In the genomic region with DNA sequence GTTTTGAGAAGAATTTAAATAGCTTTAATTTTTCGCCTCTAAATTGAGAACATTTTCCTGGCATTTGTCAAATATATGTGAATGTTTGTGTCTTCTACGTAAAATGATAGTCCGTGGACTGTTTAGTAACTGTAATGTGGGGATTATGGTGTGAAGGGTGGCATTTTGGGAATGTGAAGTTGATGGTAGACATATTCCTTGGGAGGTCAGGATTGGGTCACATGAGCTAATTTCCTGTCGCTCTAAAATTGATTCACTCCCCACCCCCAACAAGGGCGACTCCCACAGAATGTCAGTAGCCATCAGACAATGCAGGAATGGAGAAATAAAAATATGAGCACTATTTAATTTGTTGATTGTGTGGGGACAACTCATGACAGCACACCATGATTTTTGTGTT, we compare ENCODE assay signal across 14 cellular contexts.
DNase-seq lines count a peak whose midpoint lies in the region; ATAC-seq and TF ChIP-seq lines count a peak whose summit lies in the region.
"Had no signal": no experiment of that assay in that cellular context is flagged by ENCODE, and none has a peak within 500 bp of the region (broad histone marks: within the 10 kb centered on the region; RNA-seq: fewer than 3 reads in every experiment).

No MANE protein-coding gene starts in this region.

- no peak overlapping the region for H3K9ac ChIP-seq in PC-3 (ENCODE audit: low read length)
- H3K9ac ChIP-seq: GM23248 had no signal

- no peaks in the 10 kb centered on the region for H3K9me3 Mint-ChIP-seq in neural crest cell
- H3K9me3 Mint-ChIP-seq: CD4-positive, alpha-beta T cell had no signal

- POLR2A ChIA-PET in PC-3 (lab: Charles Lee; ENCODE audit: unreplicated experiment) = no interaction called here

- peaks cover 20% of the 10 kb centered on the region for H3K4me1 Mint-ChIP-seq in neural crest cell

- 72 to 77% methylated on average over 5 of the region's 5 CpGs for WGBS in heart right ventricle, 2 donors

- H3K27me3 Mint-ChIP-seq in neural crest cell (ENCODE audit: low read depth) = no peaks in the 10 kb centered on the region
- H3K27me3 Mint-ChIP-seq: B cell; CD4-positive, alpha-beta T cell had no signal

- ATAC-seq in PC-3 = peak; percentile 30; the same call in 1 of the 2 replicates
- no peak for ATAC-seq in heart right ventricle
- no peak for ATAC-seq in GM21390 (IDR thresholded peaks at IDR 0.05; ENCODE audit: unreplicated experiment)
- ATAC-seq: HCT116 had no signal

- DNase-seq in PC-3 = no peak
- peak; percentile 59 for DNase-seq in amniotic epithelial cell (ENCODE audit: low read depth)
- peak; percentile 54 for DNase-seq in left kidney (ENCODE audit: low read depth, low spot score)
- no peak for DNase-seq in neural crest cell (ENCODE audit: low read depth, low spot score)
- DNase-seq in heart right ventricle = no peak
- DNase-seq in midbrain (lab: John Stamatoyannopoulos, UW) = no peak
- DNase-seq: C1 segment of cervical spinal cord; Calu3; CD4-positive, alpha-beta T cell; DMS 273 treated with DMSO at 0.1 percent for 48 hours; GM23248 had no signal

- H3K9me3 ChIP-seq in PC-3 (ENCODE audit: low read length) (no peaks in the 10 kb centered on the region), heart right ventricle (no peaks in the 10 kb centered on the region)

- TF ChIP-seq CTCF in PC-3 (conservative IDR thresholded peaks at IDR 0.05; ENCODE audit: low read depth, low read length) (no peak), neural crest cell (conservative IDR thresholded peaks at IDR 0.05) (no peak), heart right ventricle (IDR thresholded peaks at IDR 0.05) (no peak)

- H3K9me2 ChIP-seq in PC-3 (replicated peaks; ENCODE audit: low read length) = no peaks in the 10 kb centered on the region

- no TSS peak for BruUV-seq in PC-3 (replicated peaks; lab: Mats Ljungman, UMichigan)

- H3K27me3 ChIP-seq in PC-3 (ENCODE audit: low read length) (no peaks in the 10 kb centered on the region), heart right ventricle (no peaks in the 10 kb centered on the region)

- intact Hi-C loops in PC-3 (cut with micrococcal nuclease) = no loop called here
- intact Hi-C loops in heart right ventricle (cut with DNase I) = no loop called here

- H3K79me2 ChIP-seq in PC-3 (ENCODE audit: low read length) = no peaks in the 10 kb centered on the region

- no peaks in the 10 kb centered on the region for H3F3A ChIP-seq in PC-3 (ENCODE audit: low read length, unreplicated experiment)

- H3K36me3 Mint-ChIP-seq in neural crest cell (ENCODE audit: low read depth) = no peaks in the 10 kb centered on the region

- H3K36me3 ChIP-seq in PC-3 (ENCODE audit: low read depth, low read length) = no peaks in the 10 kb centered on the region
- H3K36me3 ChIP-seq in heart right ventricle = no peaks in the 10 kb centered on the region

- peak overlapping the region; percentile 57 for H3K27ac Mint-ChIP-seq in neural crest cell (ENCODE audit: unreplicated experiment)
- H3K27ac Mint-ChIP-seq: B cell; CD4-positive, alpha-beta T cell had no signal

- no peak overlapping the region for H3K27ac ChIP-seq in PC-3 (ENCODE audit: low read length)
- H3K27ac ChIP-seq in heart right ventricle = no peak overlapping the region
- H3K27ac ChIP-seq: GM23248 had no signal

- no peak overlapping the region for H3K4me2 ChIP-seq in PC-3 (ENCODE audit: low read length)

- H4K20me1 ChIP-seq in PC-3 (ENCODE audit: low read length) = no peaks in the 10 kb centered on the region

- CTCF ChIA-PET in PC-3 (lab: Charles Lee) = no interaction called here

- H3K4me1 ChIP-seq in PC-3 (ENCODE audit: insufficient read depth, low read length) (no peaks in the 10 kb centered on the region), heart right ventricle (peaks cover 0 to 37% (median 11%) of the 10 kb centered on the region in 9 donors)

- no peak overlapping the region for H3K4me3 Mint-ChIP-seq in neural crest cell
- H3K4me3 Mint-ChIP-seq: B cell; CD4-positive, alpha-beta T cell had no signal

- H2AFZ ChIP-seq in PC-3 (ENCODE audit: low read length) = no peak overlapping the region
- H2AFZ ChIP-seq: GM23248 had no signal

- H3K4me3 ChIP-seq in PC-3 (ENCODE audit: low read length) (no peak overlapping the region), heart right ventricle (no peak overlapping the region)
- H3K4me3 ChIP-seq: GM23248 had no signal

Comparison
In these comparisons a context has a peak if more than half of its experiments do, and no peak if none do; other contexts are left out.
1. DNase-seq: peak in amniotic epithelial cell (single experiment) and left kidney (single experiment); none in PC-3 (single experiment), neural crest cell (single experiment), heart right ventricle (0 of 2) and midbrain (single experiment).